In genomic region chr3:54604495-54604894, GRCh38 we compare ENCODE assay signal across 18 cellular contexts.
DNase-seq lines count a peak whose midpoint lies in the region; ATAC-seq and TF ChIP-seq lines count a peak whose summit lies in the region.
"Had no signal": no experiment of that assay in that cellular context is flagged by ENCODE, and none has a peak within 500 bp of the region (broad histone marks: within the 10 kb centered on the region; RNA-seq: fewer than 3 reads in every experiment).

No MANE protein-coding gene starts in this region.

- 91% methylated on average over 4 of the region's 4 CpGs for WGBS in esophagus muscularis mucosa

- H3K27ac Mint-ChIP-seq in nephron progenitor cell (peak overlapping the region; percentile 58), osteocyte (ENCODE audit: unreplicated experiment) (no peak overlapping the region)
- H3K27ac Mint-ChIP-seq in naive thymus-derived CD8-positive, alpha-beta T cell: no peak overlapping the region
- H3K27ac Mint-ChIP-seq: B cell; CD4-positive, alpha-beta T cell; CD8-positive, alpha-beta T cell had no signal

- H3K4me3 Mint-ChIP-seq in nephron progenitor cell (no peak overlapping the region), osteocyte (ENCODE audit: unreplicated experiment) (no peak overlapping the region)
- no peak overlapping the region for H3K4me3 Mint-ChIP-seq in naive thymus-derived CD8-positive, alpha-beta T cell
- H3K4me3 Mint-ChIP-seq: B cell; CD4-positive, alpha-beta T cell; CD8-positive, alpha-beta T cell had no signal

- POLR2A ChIA-PET in naive thymus-derived CD8-positive, alpha-beta T cell (lab: Charles Lee): no interaction called here

- H3K27me3 Mint-ChIP-seq in nephron progenitor cell (ENCODE audit: low read depth, poor library complexity) (peaks cover 18% of the 10 kb centered on the region), osteocyte (ENCODE audit: unreplicated experiment) (no peaks in the 10 kb centered on the region)
- H3K27me3 Mint-ChIP-seq in naive thymus-derived CD8-positive, alpha-beta T cell: peaks cover 0 to 12% (median 5%) of the 10 kb centered on the region in 5 donors
- H3K27me3 Mint-ChIP-seq: CD4-positive, alpha-beta T cell had no signal

- no peaks in the 10 kb centered on the region for H3K36me3 Mint-ChIP-seq in nephron progenitor cell (ENCODE audit: low read depth)
- no peaks in the 10 kb centered on the region for H3K36me3 Mint-ChIP-seq in osteocyte (ENCODE audit: unreplicated experiment)
- H3K36me3 Mint-ChIP-seq in naive thymus-derived CD8-positive, alpha-beta T cell: no peaks in the 10 kb centered on the region
- H3K36me3 Mint-ChIP-seq: CD8-positive, alpha-beta T cell had no signal

- peaks cover 0 to 8% (median 4%) of the 10 kb centered on the region in 4 donors for H3K4me1 ChIP-seq in esophagus muscularis mucosa
- H3K4me1 ChIP-seq: A549, Caco-2 had no signal

- no peak for TF ChIP-seq POLR2A in esophagus muscularis mucosa (IDR thresholded peaks at IDR 0.05; ENCODE audit: low read depth)

- H3K27ac ChIP-seq in esophagus muscularis mucosa (replicated peaks in 1 of 4): no peak overlapping the region
- H3K27ac ChIP-seq: 22Rv1; A549; BLaER1 treated with 17β-estradiol and CSF1 and Interleukin-3, amounts not matched to agents 10 nM and 100 nM; C4-2B had no signal

- intact Hi-C loops in esophagus muscularis mucosa (cut with DNase I): no loop called here

- DNase-seq in esophagus muscularis mucosa (ENCODE audit: extremely low spot score) (peak; percentile 83), nephron progenitor cell (no peak), osteocyte (ENCODE audit: extremely low spot score, unreplicated experiment) (peak; percentile 69), NCI-H187 (lab: John Stamatoyannopoulos, UW) (no peak)
- DNase-seq in naive thymus-derived CD8-positive, alpha-beta T cell: no peak
- DNase-seq: AML-193; Caco-2; Calu3; CD4-positive, alpha-beta T cell; CD8-positive, alpha-beta T cell; DMS79 treated with DMSO at 0.1 percent for 48 hours; GF-D8 had no signal

- no peak overlapping the region for H3K4me3 ChIP-seq in esophagus muscularis mucosa
- H3K4me3 ChIP-seq: A549; BLaER1 treated with 17β-estradiol and CSF1 and Interleukin-3, amounts not matched to agents 10 nM and 100 nM had no signal

- peaks cover 18% of the 10 kb centered on the region for H3K9me3 Mint-ChIP-seq in nephron progenitor cell
- H3K9me3 Mint-ChIP-seq in osteocyte (ENCODE audit: unreplicated experiment): peaks cover 10% of the 10 kb centered on the region
- H3K9me3 Mint-ChIP-seq in naive thymus-derived CD8-positive, alpha-beta T cell: peaks cover 0 to 20% (median 4%) of the 10 kb centered on the region in 9 donors

- H3K9me3 ChIP-seq in esophagus muscularis mucosa: peaks cover 0 to 11% (median 0%) of the 10 kb centered on the region in 4 donors
- H3K9me3 ChIP-seq: A549, Caco-2 had no signal

- no peaks in the 10 kb centered on the region for H3K36me3 ChIP-seq in esophagus muscularis mucosa
- H3K36me3 ChIP-seq: BLaER1 treated with 17β-estradiol and CSF1 and Interleukin-3, amounts not matched to agents 10 nM and 100 nM had no signal

- H3K4me1 Mint-ChIP-seq in nephron progenitor cell (peaks cover 16% of the 10 kb centered on the region), osteocyte (ENCODE audit: unreplicated experiment) (no peaks in the 10 kb centered on the region)
- no peaks in the 10 kb centered on the region for H3K4me1 Mint-ChIP-seq in naive thymus-derived CD8-positive, alpha-beta T cell
- H3K4me1 Mint-ChIP-seq: B cell had no signal

- ATAC-seq in HG03095 (IDR thresholded peaks at IDR 0.05; ENCODE audit: unreplicated experiment): no peak
- ATAC-seq in naive thymus-derived CD8-positive, alpha-beta T cell: no peak
- ATAC-seq: A549; CD8-positive, alpha-beta T cell had no signal

- H3K27me3 ChIP-seq in esophagus muscularis mucosa: no peaks in the 10 kb centered on the region
- H3K27me3 ChIP-seq: BLaER1 treated with 17β-estradiol and CSF1 and Interleukin-3, amounts not matched to agents 10 nM and 100 nM had no signal

- TF ChIP-seq EP300 in esophagus muscularis mucosa (IDR thresholded peaks at IDR 0.05): no peak

- no peak for TF ChIP-seq CTCF in esophagus muscularis mucosa (IDR thresholded peaks at IDR 0.05)
- no peak for TF ChIP-seq CTCF in nephron progenitor cell (IDR thresholded peaks at IDR 0.05)
- TF ChIP-seq CTCF in osteocyte (IDR thresholded peaks at IDR 0.05): no peak

Comparison
In these comparisons a context has a peak if more than half of its experiments do, and no peak if none do; other contexts are left out.
1. DNase-seq: peak in esophagus muscularis mucosa (single experiment) and osteocyte (single experiment); none in nephron progenitor cell (single experiment), naive thymus-derived CD8-positive, alpha-beta T cell (0 of 10) and NCI-H187 (0 of 2).